Comparison of ENCODE assay signal across 9 cellular contexts in the genomic region with DNA sequence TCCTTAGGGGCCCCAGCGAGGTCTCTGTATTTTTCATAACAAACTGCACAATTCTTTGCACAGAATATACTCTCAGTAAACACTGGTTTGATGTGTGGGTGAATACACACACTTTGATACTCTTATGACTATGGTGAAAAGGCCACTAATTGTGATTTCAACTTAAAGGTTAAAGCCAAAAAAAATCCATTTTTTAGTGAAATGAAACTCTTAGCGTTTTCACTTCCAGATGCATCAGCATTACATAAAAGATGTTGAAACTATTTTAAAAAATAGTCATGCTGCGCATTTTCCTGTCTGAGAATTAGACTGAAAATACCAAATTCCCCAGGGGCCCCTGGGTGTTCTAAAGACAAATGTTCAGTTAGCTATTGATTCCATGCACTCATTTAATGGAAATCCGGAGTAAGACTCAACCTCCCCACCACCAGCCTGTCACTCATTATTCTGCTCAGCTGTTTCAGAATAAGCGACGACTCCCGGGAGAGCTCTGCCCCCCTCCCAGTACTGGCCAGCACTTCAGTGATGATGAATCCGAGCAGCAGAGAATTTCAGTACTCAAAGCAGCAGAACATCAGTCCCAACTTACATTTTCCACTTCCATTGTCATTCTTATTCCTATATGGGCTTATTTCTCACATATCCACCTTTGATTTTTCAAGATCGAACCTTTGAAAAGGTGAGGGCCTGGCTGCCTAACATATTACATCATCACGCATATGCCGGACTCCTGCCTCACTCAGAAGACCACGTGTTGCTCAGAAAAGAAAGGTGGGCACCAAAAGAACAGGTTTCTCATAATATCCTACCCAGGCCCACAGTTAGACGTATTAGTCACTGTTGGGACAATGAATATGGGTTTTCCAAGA.
DNase-seq lines count a peak whose midpoint lies in the region; ATAC-seq and TF ChIP-seq lines count a peak whose summit lies in the region.
"Had no signal": no experiment of that assay in that cellular context is flagged by ENCODE, and none has a peak within 500 bp of the region (broad histone marks: within the 10 kb centered on the region; RNA-seq: fewer than 3 reads in every experiment).

No MANE protein-coding gene starts in this region.

- no peaks in the 10 kb centered on the region for H3K9me3 ChIP-seq in right atrium auricular region

- no peak overlapping the region for H3K9ac ChIP-seq in mesendoderm (ENCODE audit: low read length)

- no peaks in the 10 kb centered on the region for H3K27me3 ChIP-seq in GM06990 (replicated peaks; ENCODE audit: control insufficient read depth, insufficient read depth, low read length)
- H3K27me3 ChIP-seq in mesendoderm (ENCODE audit: insufficient read depth, low read length, poor library complexity) = no peaks in the 10 kb centered on the region
- H3K27me3 ChIP-seq in right atrium auricular region = no peaks in the 10 kb centered on the region
- H3K27me3 ChIP-seq: cardiac muscle cell had no signal

- H3K18ac ChIP-seq in mesendoderm (ENCODE audit: low read length) = no peak overlapping the region

- no peaks in the 10 kb centered on the region for H3K79me1 ChIP-seq in mesendoderm (ENCODE audit: low read length)

- no peak overlapping the region for H3K4me2 ChIP-seq in mesendoderm (ENCODE audit: low read length)

- H3K4me3 ChIP-seq in GM06990 (replicated peaks; ENCODE audit: low read depth, low read length) (no peak overlapping the region; the same call in 1 of the 2 replicates), mesendoderm (ENCODE audit: low read length) (no peak overlapping the region), right atrium auricular region (no peak overlapping the region)
- H3K4me3 ChIP-seq: cardiac muscle cell had no signal

- H3K4ac ChIP-seq in mesendoderm (ENCODE audit: low read depth, low read length) = no peak overlapping the region

- no peak overlapping the region for H4K5ac ChIP-seq in mesendoderm (ENCODE audit: low read length)

- H2BK120ac ChIP-seq in mesendoderm (ENCODE audit: low read depth, low read length) = no peak overlapping the region

- H3K36me3 ChIP-seq in GM06990 (ENCODE audit: control insufficient read depth, insufficient read depth, low read length) (no peaks in the 10 kb centered on the region), mesendoderm (ENCODE audit: control insufficient read depth, insufficient read depth, low read length) (no peaks in the 10 kb centered on the region), right atrium auricular region (no peaks in the 10 kb centered on the region)
- H3K36me3 ChIP-seq: cardiac muscle cell had no signal

- DNase-seq in GM06990 (ENCODE audit: extremely low read depth, insufficient read length) = peak; percentile 71
- DNase-seq in mesendoderm = no peak
- DNase-seq in right atrium auricular region (ENCODE audit: low spot score) = no peak
- DNase-seq in DMS153 treated with DMSO at 0.1 percent for 48 hours (lab: John Stamatoyannopoulos, UW; ENCODE audit: unreplicated experiment) = no peak
- DNase-seq in SIG-M5 (lab: John Stamatoyannopoulos, UW) = no peak

- no peak overlapping the region for H3K23ac ChIP-seq in mesendoderm (ENCODE audit: low read length)

- H2BK15ac ChIP-seq in mesendoderm (replicated peaks; ENCODE audit: low read depth) = no peak overlapping the region

- no peak overlapping the region for H2AK5ac ChIP-seq in mesendoderm (ENCODE audit: low read length)

- no peak overlapping the region for H4K8ac ChIP-seq in mesendoderm (ENCODE audit: low read depth, low read length)

- TF ChIP-seq CTCF in GM06990 (IDR thresholded peaks at IDR 0.05; ENCODE audit: insufficient read depth, low read length, poor library complexity, severe bottlenecking) = no peak
- no peak for TF ChIP-seq CTCF in right atrium auricular region (IDR thresholded peaks at IDR 0.05)

- no peak overlapping the region for H2BK5ac ChIP-seq in mesendoderm (ENCODE audit: low read length)

- no CpG with 5 or more reads among the region's 13 CpGs for WGBS in mesendoderm (ENCODE audit: extremely low coverage, insufficient coverage, low lambda C conversion rate)

- H3K27ac ChIP-seq in angular gyrus (ENCODE audit: low read depth, low read length) (peak overlapping the region; percentile 40), mesendoderm (ENCODE audit: low read depth, low read length) (no peak overlapping the region), right atrium auricular region (no peak overlapping the region)
- H3K27ac ChIP-seq: cardiac muscle cell had no signal

- no peaks in the 10 kb centered on the region for H3K4me1 ChIP-seq in mesendoderm (ENCODE audit: control insufficient read depth, low read depth, low read length)
- no peaks in the 10 kb centered on the region for H3K4me1 ChIP-seq in right atrium auricular region

- ATAC-seq in GM19372 (IDR thresholded peaks at IDR 0.05; ENCODE audit: low read depth, unreplicated experiment) = peak; percentile 71
- peak; percentile 66 for ATAC-seq in HG03103 (IDR thresholded peaks at IDR 0.05; ENCODE audit: low read depth, unreplicated experiment)

- no peak overlapping the region for H3K56ac ChIP-seq in mesendoderm (ENCODE audit: low read length)

- H3K79me2 ChIP-seq in mesendoderm (ENCODE audit: control insufficient read depth, insufficient read depth, low read length) = no peaks in the 10 kb centered on the region
